Comparison of ENCODE assay signal across 10 cellular contexts in the genomic region with DNA sequence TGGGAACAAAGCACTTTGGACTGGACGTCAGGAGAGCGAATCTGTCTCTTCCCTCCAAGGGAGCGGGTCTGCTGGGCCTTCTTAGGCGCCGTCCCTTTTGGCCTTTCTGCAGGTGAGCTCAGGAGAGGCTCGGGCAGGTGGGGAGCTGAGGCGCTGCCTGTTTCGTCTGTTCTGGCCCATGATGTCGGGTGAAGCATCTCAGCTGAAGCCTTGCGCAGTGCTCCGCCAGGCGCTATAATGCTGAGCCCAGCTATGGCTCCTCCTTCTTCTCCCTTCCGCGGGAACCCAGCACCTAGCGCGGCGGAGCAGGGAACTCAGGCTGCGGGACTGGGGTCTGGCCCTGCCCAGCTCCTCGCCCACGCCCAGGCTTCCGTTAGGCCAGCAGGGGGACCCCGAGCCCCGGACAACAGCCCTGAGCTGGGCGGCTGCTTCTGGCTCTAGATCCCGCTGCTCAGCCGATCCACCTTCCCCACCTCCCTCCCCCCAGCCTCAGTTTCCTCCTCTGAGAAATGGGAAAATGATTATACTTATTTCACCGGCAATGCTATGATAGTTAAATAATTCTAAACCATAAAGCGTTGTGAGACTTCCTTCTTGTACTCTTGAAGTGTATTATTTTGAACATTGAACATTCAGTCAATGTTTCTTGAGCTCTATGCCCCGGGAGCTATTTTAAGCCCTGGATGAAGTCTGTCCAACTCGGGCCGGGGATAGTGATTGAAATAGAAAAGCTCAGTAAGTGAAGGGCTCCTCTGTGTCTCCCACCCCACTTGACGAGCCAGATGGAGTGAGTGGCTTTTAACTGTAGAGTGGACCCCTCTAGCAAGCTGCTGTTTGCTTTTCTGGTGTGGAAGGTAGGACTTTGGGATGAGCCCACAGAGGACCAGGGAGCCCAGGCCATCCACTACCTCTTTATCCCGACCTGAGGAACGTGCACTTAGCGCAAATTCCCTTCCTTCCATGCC. TPM values are rescaled to one million over a fixed set of nuclear protein-coding genes. Genes with fewer than 3 reads are reported as not detected.
DNase-seq lines count a peak whose midpoint lies in the region; ATAC-seq, FAIRE-seq and TF ChIP-seq lines count a peak whose summit lies in the region.
"Had no signal": no experiment of that assay in that cellular context is flagged by ENCODE, and none has a peak within 500 bp of the region (broad histone marks: within the 10 kb centered on the region; RNA-seq: fewer than 3 reads in every experiment).

No MANE protein-coding gene starts in this region.

- ATAC-seq in right cardiac atrium (peak; percentile 91), GM19328 (IDR thresholded peaks at IDR 0.05; ENCODE audit: unreplicated experiment) (no peak), GM18868 (IDR thresholded peaks at IDR 0.05; ENCODE audit: unreplicated experiment) (no peak)

- no peak overlapping the region for H3K4me3 ChIP-seq in BE2C (ENCODE audit: low read depth, low read length)
- no peak overlapping the region for H3K4me3 ChIP-seq in right cardiac atrium (ENCODE audit: low read length)
- no peak overlapping the region for H3K4me3 ChIP-seq in retinal pigment epithelial cell (ENCODE audit: low read length)
- H3K4me3 ChIP-seq: skin epidermis had no signal

- H3K36me3 ChIP-seq in BE2C = no peaks in the 10 kb centered on the region

- H3K9me3 ChIP-seq in BE2C (no peaks in the 10 kb centered on the region), right cardiac atrium (ENCODE audit: control insufficient read depth, low read length) (no peaks in the 10 kb centered on the region)

- DNase-seq in BE2C = peak; percentile 92
- DNase-seq in GM19239 (ENCODE audit: insufficient read length, low spot score) = peak; percentile 57
- peak; percentile 9 for DNase-seq in NCI-H748 treated with DMSO at 0.1 percent for 48 hours (lab: John Stamatoyannopoulos, UW)
- peak; percentile 49 for DNase-seq in amniotic epithelial cell (ENCODE audit: low read depth)
- DNase-seq in right cardiac atrium = peak; percentile 81 to 92 (median 90)
- no peak for DNase-seq in retinal pigment epithelial cell (ENCODE audit: low read depth)

- H3K4me1 ChIP-seq in BE2C (no peaks in the 10 kb centered on the region), right cardiac atrium (ENCODE audit: control insufficient read depth, insufficient read depth, low read length) (peaks cover 3% of the 10 kb centered on the region)

- H3K27ac ChIP-seq in right cardiac atrium (ENCODE audit: low read length) = no peak overlapping the region
- H3K27ac ChIP-seq: skin epidermis had no signal

- H3K27me3 ChIP-seq in BE2C = no peaks in the 10 kb centered on the region; the same call in 1 of the 2 replicates
- H3K27me3 ChIP-seq in right cardiac atrium (ENCODE audit: control insufficient read depth, insufficient read depth) = no peaks in the 10 kb centered on the region

- TF ChIP-seq CTCF in BE2C (IDR thresholded peaks at IDR 0.05; ENCODE audit: low read depth, low read length) (peak; percentile 87), retinal pigment epithelial cell (conservative IDR thresholded peaks at IDR 0.05; ENCODE audit: low read depth, low read length) (peak; percentile 85)

- WGBS in right cardiac atrium = 19% methylated on average over 35 of the region's 35 CpGs

- FAIRE-seq in GM19239 (lab: Jason Lieb, UNC) = no peak

- intact Hi-C loops in right cardiac atrium (cut with DNase I) = loop anchor here (2.0 to 5.0 kb wide), 3 partner anchors 76 to 99 kb away; no protein-coding TSS in a partner anchor

RNA-seq across cellular contexts. Expression of gene ADORA1, which starts 9.6 kb away (rescaled TPM):
- polyA plus RNA-seq in BE2C (2012; ENCODE audit: insufficient read depth, insufficient read length, low read depth) = 17.3 TPM
- 10 to 100 TPM; 14.8 to 26.3 (median 22.5) TPM for total RNA-seq in right cardiac atrium
- 32.9 TPM for polyA plus RNA-seq in right cardiac atrium
- polyA plus RNA-seq: IgD-negative memory B cell had no signal

RNA-seq across cellular contexts. Expression of gene MYOG, which starts 32.1 kb away (rescaled TPM):
- polyA plus RNA-seq in BE2C (2012; ENCODE audit: insufficient read depth, insufficient read length, low read depth) = not detected
- not detected for total RNA-seq in right cardiac atrium
- polyA plus RNA-seq in right cardiac atrium = not detected
- polyA plus RNA-seq: IgD-negative memory B cell had no signal

RNA-seq across cellular contexts. Expression of gene MYBPH, which starts 57.7 kb away (rescaled TPM):
- not detected for polyA plus RNA-seq in BE2C (2012; ENCODE audit: insufficient read depth, insufficient read length, low read depth)
- not detected for total RNA-seq in right cardiac atrium
- 0.07 TPM for polyA plus RNA-seq in right cardiac atrium
- polyA plus RNA-seq: IgD-negative memory B cell had no signal

Comparison
In these comparisons a context has a peak if more than half of its experiments do, and no peak if none do; other contexts are left out.
1. ATAC-seq: peak in right cardiac atrium (2 of 2); none in GM19328 (single experiment) and GM18868 (single experiment).